In the genomic region with DNA sequence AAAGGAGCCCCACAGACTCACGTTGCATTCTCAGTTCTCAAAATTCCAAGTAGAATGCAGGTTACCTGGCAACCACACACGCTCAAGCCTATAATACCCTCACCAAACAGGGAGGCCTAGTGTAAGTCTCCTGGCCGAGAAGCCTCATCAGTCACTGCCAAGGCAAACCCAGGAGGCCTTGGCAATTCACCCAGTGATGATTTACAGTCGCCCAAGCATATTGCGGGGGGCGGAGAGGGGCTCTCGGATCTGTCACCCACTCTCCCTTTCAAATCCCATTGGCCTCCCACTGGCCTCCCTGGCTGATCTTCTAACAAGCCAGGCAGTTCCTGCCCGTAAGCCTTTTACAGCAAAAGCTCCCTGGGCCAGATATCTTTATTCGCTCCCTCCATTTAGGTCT, we compare ENCODE assay signal across 8 cellular contexts. TPM values are rescaled to one million over a fixed set of nuclear protein-coding genes. Genes with fewer than 3 reads are reported as not detected.
DNase-seq lines count a peak whose midpoint lies in the region; ATAC-seq and TF ChIP-seq lines count a peak whose summit lies in the region.

No MANE protein-coding gene starts in this region.

- POLR2A ChIA-PET in activated naive CD8-positive, alpha-beta T cell treated with anti-CD3 and anti-CD28 coated beads, Interleukin-2, amount 10 ng/mL, durations not matched to agents 7 days and 5 days (lab: Charles Lee): interaction anchor here (1.0 to 4.8 kb wide), 6 partner anchors 12 to 139 kb away, joined by 3 to 88 read pairs (median 30); a partner anchor contains a TSS
- POLR2A ChIA-PET in GM10248 (lab: Yijun Ruan, JAX): interaction anchor here (1.7 kb wide), 1 partner anchor 38 kb away, joined by 18 read pairs; a partner anchor contains a TSS

- CTCF ChIA-PET in GM10248 (lab: Yijun Ruan, JAX): interaction anchor here (1.0 to 2.8 kb wide), 5 partner anchors 8 to 39 kb away, joined by 3 to 15 read pairs (median 4); a partner anchor contains a TSS

- DNase-seq in activated naive CD4-positive, alpha-beta T cell (lab: John Stamatoyannopoulos, UW): no peak
- DNase-seq in activated naive CD8-positive, alpha-beta T cell treated with anti-CD3 and anti-CD28 coated beads, Interleukin-2, amount 10 ng/mL, durations not matched to agents 7 days and 5 days: no peak
- DNase-seq in stomach: no peak
- DNase-seq in NCI-H510A (lab: John Stamatoyannopoulos, UW): no peak
- DNase-seq in GM10248 (ENCODE audit: extremely low spot score): no peak

- H3K9me3 Mint-ChIP-seq in activated naive CD4-positive, alpha-beta T cell treated with anti-CD3 and anti-CD28 coated beads, Interleukin-2, amount 50 U/mL, for 24 hours: no peaks in the 10 kb centered on the region
- no peaks in the 10 kb centered on the region for H3K9me3 Mint-ChIP-seq in activated naive CD8-positive, alpha-beta T cell treated with anti-CD3 and anti-CD28 coated beads, Interleukin-2, amount 10 ng/mL, durations not matched to agents 7 days and 5 days

- H3K36me3 Mint-ChIP-seq in activated naive CD4-positive, alpha-beta T cell treated with anti-CD3 and anti-CD28 coated beads, Interleukin-2, amount 50 U/mL, for 24 hours: peaks cover 10% of the 10 kb centered on the region
- peaks cover 23% of the 10 kb centered on the region for H3K36me3 Mint-ChIP-seq in activated naive CD8-positive, alpha-beta T cell treated with anti-CD3 and anti-CD28 coated beads, Interleukin-2, amount 10 ng/mL, durations not matched to agents 7 days and 5 days

- H3K4me1 ChIP-seq in iPS-20b (ENCODE audit: insufficient read depth, low read length) (peaks cover 5% of the 10 kb centered on the region; the same call in 1 of the 2 replicates), stomach (peaks cover 59 to 87% (median 82%) of the 10 kb centered on the region in 4 donors)

- ATAC-seq in activated naive CD8-positive, alpha-beta T cell treated with anti-CD3 and anti-CD28 coated beads, Interleukin-2, amount 10 ng/mL, durations not matched to agents 7 days and 5 days (ENCODE audit: low read depth): no peak
- ATAC-seq in GM18907 (IDR thresholded peaks at IDR 0.05; ENCODE audit: unreplicated experiment): no peak

- TF ChIP-seq POLR2A in stomach (IDR thresholded peaks at IDR 0.05): no peak

- peak overlapping the region; percentile 89 for H3K27ac Mint-ChIP-seq in activated naive CD4-positive, alpha-beta T cell treated with anti-CD3 and anti-CD28 coated beads, Interleukin-2, amount 50 U/mL, for 24 hours
- H3K27ac Mint-ChIP-seq in activated naive CD8-positive, alpha-beta T cell treated with anti-CD3 and anti-CD28 coated beads, Interleukin-2, amount 10 ng/mL, durations not matched to agents 7 days and 5 days: peak overlapping the region; percentile 100

- no peak for TF ChIP-seq EP300 in stomach (IDR thresholded peaks at IDR 0.05)

- H3K4me3 ChIP-seq in iPS-20b (ENCODE audit: low read length) (peak overlapping the region; percentile 84), stomach (peak overlapping the region; percentile 80 to 99 (median 98))

- H3K9me3 ChIP-seq in iPS-20b (ENCODE audit: insufficient read depth, low read depth, low read length): no peaks in the 10 kb centered on the region
- no peaks in the 10 kb centered on the region for H3K9me3 ChIP-seq in stomach

- H3K27me3 ChIP-seq in iPS-20b (ENCODE audit: insufficient read depth, low read length) (no peaks in the 10 kb centered on the region), stomach (no peaks in the 10 kb centered on the region)

- TF ChIP-seq CTCF in stomach (IDR thresholded peaks at IDR 0.05) (no peak), GM10248 (IDR thresholded peaks at IDR 0.05; ENCODE audit: control extremely low read depth, extremely low read depth, low read depth, missing control alignments) (no peak)

- H3K27ac ChIP-seq in iPS-20b (ENCODE audit: low read length): no peak overlapping the region
- H3K27ac ChIP-seq in stomach: peak overlapping the region; percentile 88 to 94 (median 92)

- WGBS in stomach, 5 donors: 2 to 7% (median 4%) methylated on average over 9 of the region's 9 CpGs

- peak overlapping the region; percentile 94 for H3K9ac ChIP-seq in iPS-20b (ENCODE audit: low read depth, low read length)

- H3K4me1 Mint-ChIP-seq in activated naive CD4-positive, alpha-beta T cell treated with anti-CD3 and anti-CD28 coated beads, Interleukin-2, amount 50 U/mL, for 24 hours: peaks cover 49% of the 10 kb centered on the region
- peaks cover 30% of the 10 kb centered on the region for H3K4me1 Mint-ChIP-seq in activated naive CD8-positive, alpha-beta T cell treated with anti-CD3 and anti-CD28 coated beads, Interleukin-2, amount 10 ng/mL, durations not matched to agents 7 days and 5 days

- H3K36me3 ChIP-seq in iPS-20b (ENCODE audit: insufficient read depth, low read depth, low read length) (peaks cover 33% of the 10 kb centered on the region), stomach (peaks cover 4 to 21% (median 11%) of the 10 kb centered on the region in 4 donors)

- intact Hi-C loops in stomach (cut with DNase I; ENCODE audit: low total_unique reads): loop anchor here (5.0 kb wide), 1 partner anchor 40 kb away; a partner anchor contains a TSS

- peak overlapping the region; percentile 96 for H3K4me3 Mint-ChIP-seq in activated naive CD4-positive, alpha-beta T cell treated with anti-CD3 and anti-CD28 coated beads, Interleukin-2, amount 50 U/mL, for 24 hours
- peak overlapping the region; percentile 98 for H3K4me3 Mint-ChIP-seq in activated naive CD8-positive, alpha-beta T cell treated with anti-CD3 and anti-CD28 coated beads, Interleukin-2, amount 10 ng/mL, durations not matched to agents 7 days and 5 days

- no peaks in the 10 kb centered on the region for H3K27me3 Mint-ChIP-seq in activated naive CD4-positive, alpha-beta T cell treated with anti-CD3 and anti-CD28 coated beads, Interleukin-2, amount 50 U/mL, for 24 hours
- no peaks in the 10 kb centered on the region for H3K27me3 Mint-ChIP-seq in activated naive CD8-positive, alpha-beta T cell treated with anti-CD3 and anti-CD28 coated beads, Interleukin-2, amount 10 ng/mL, durations not matched to agents 7 days and 5 days

RNA-seq across cellular contexts. Expression of a gene that starts 1.1 kb away (rescaled TPM):
- total RNA-seq in activated naive CD8-positive, alpha-beta T cell treated with anti-CD3 and anti-CD28 coated beads, Interleukin-2, amount 10 ng/mL, durations not matched to agents 7 days and 5 days: 100 to 1,000 TPM; 146 to 149 TPM
- total RNA-seq in stomach: 100 to 1,000 TPM in 3 of 5 donors, 10 to 100 TPM in 2; 67.8 to 320 (median 120) TPM
- 100 to 1,000 TPM in 1 of 3 donors, 10 to 100 TPM in 2; 73.4 to 106 (median 73.7) TPM for polyA plus RNA-seq in stomach

RNA-seq across cellular contexts. Expression of a gene that starts 32.1 kb away (rescaled TPM):
- total RNA-seq in activated naive CD8-positive, alpha-beta T cell treated with anti-CD3 and anti-CD28 coated beads, Interleukin-2, amount 10 ng/mL, durations not matched to agents 7 days and 5 days: 10 to 100 TPM; 28.4 to 29.3 TPM
- total RNA-seq in stomach: 100 to 1,000 TPM in 1 of 5 donors, 10 to 100 TPM in 4; 15.2 to 124 (median 60.3) TPM
- polyA plus RNA-seq in stomach: 10 to 100 TPM; 13.9 to 16.1 (median 14.2) TPM

RNA-seq across cellular contexts. Expression of a gene that starts 38.1 kb away (rescaled TPM):
- total RNA-seq in activated naive CD8-positive, alpha-beta T cell treated with anti-CD3 and anti-CD28 coated beads, Interleukin-2, amount 10 ng/mL, durations not matched to agents 7 days and 5 days: 10 to 100 TPM; 57.4 to 59.1 TPM
- total RNA-seq in stomach: 10 to 100 TPM; 19.8 to 38.7 (median 23.7) TPM
- polyA plus RNA-seq in stomach: 10 to 100 TPM in 2 of 3 donors, 1 to 10 TPM in 1; 9.5 to 14.1 (median 13.7) TPM

RNA-seq across cellular contexts. Expression of a gene that starts 46.6 kb away (rescaled TPM):
- 100 to 1,000 TPM; 168 to 172 TPM for total RNA-seq in activated naive CD8-positive, alpha-beta T cell treated with anti-CD3 and anti-CD28 coated beads, Interleukin-2, amount 10 ng/mL, durations not matched to agents 7 days and 5 days
- 10 to 100 TPM in 2 of 5 donors, 1 to 10 TPM in 3; 1.1 to 21.2 (median 7.8) TPM for total RNA-seq in stomach
- polyA plus RNA-seq in stomach: 1 to 10 TPM; 2.1 to 3.5 (median 2.5) TPM
